In the genomic region with DNA sequence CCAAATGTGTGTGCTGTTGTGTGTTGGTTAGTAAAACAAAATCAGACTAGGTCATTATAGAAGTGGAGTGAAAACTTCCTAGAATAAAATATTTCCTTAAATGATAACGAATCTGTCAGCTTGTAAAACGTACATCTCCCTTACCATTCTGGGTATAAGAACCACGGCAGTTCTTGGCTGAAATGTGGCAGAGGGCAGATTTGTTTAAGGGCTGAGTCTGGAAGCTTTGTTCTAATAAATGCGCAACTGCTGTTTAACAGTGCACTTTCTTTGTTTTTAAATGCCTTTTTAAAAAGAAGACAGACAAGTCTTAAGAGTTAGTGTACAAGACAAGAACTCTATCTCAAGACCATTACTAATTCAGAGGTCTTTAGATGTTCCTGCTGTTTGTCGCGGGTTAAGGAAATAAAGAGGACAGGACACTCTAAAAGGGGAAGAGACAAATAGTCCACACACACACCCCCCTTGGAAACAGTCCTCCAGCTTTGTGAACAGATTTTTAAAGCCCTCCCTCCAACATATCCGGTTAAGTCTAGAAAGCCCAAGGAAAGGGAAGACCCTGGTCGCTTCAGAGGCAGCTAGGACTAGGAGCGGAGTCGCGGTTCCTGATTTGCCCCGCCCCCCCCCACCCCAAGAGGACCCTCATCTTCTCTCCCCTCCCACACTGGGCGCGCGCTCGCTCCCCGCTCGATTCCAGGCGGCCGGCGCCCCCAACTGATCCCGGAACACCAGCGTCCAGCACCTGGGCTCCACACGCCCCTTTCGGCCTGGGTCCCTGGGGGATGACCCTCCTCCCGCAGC, we compare ENCODE assay signal across 8 cellular contexts. TPM values are rescaled to one million over a fixed set of nuclear protein-coding genes. Genes with fewer than 3 reads are reported as not detected.
DNase-seq lines count a peak whose midpoint lies in the region; ATAC-seq, FAIRE-seq and TF ChIP-seq lines count a peak whose summit lies in the region.

No MANE protein-coding gene starts in this region.

- H3K79me2 ChIP-seq in KMS-11 (ENCODE audit: insufficient read depth, low read depth): peaks cover 39% of the 10 kb centered on the region; the same call in 1 of the 2 replicates
- peaks cover 55% of the 10 kb centered on the region for H3K79me2 ChIP-seq in SK-N-SH (ENCODE audit: insufficient read depth)
- H3K79me2 ChIP-seq in HepG2 (ENCODE audit: insufficient read depth, low read length): peaks cover 26% of the 10 kb centered on the region

- TF ChIP-seq EP300 in SK-N-SH (IDR thresholded peaks at IDR 0.05; ENCODE audit: borderline replicate concordance in 1 of 2, low read depth in 1 of 2, low read length in 1 of 2) (no peak), HepG2 (IDR thresholded peaks at IDR 0.05; ENCODE audit: low read depth in 2 of 2, low read length in 2 of 2) (no peak), HepG2 (CRISPR knock-in tag; IDR thresholded peaks at IDR 0.05; ENCODE audit: borderline replicate concordance) (no peak), suprapubic skin (IDR thresholded peaks at IDR 0.05) (no peak)

- H3K27ac ChIP-seq in KMS-11: peak overlapping the region; percentile 86
- peak overlapping the region; percentile 87 to 94 for H3K27ac ChIP-seq in SK-N-SH (ENCODE audit: low read depth in 2 of 2, low read length in 1 of 2)
- H3K27ac ChIP-seq in HepG2 (ENCODE audit: extremely low read length, insufficient read depth, low read length): peak overlapping the region; percentile 92
- peak overlapping the region; percentile 94 for H3K27ac ChIP-seq in suprapubic skin

- POLR2A ChIA-PET in SK-N-SH (lab: Yijun Ruan, JAX) (interaction anchor here (0.9 kb wide), 1 partner anchor 35 kb away, joined by 6 read pairs; a partner anchor contains a TSS), HepG2 (lab: Yijun Ruan, JAX) (interaction anchor here (0.8 to 2.1 kb wide), 10 partner anchors 8 to 208 kb away, joined by 3 to 9 read pairs (median 3); a partner anchor contains a TSS)

- TF ChIP-seq RAD21 in SK-N-SH (IDR thresholded peaks at IDR 0.05; ENCODE audit: low read length) (no peak), HepG2 (CRISPR knock-in tag; IDR thresholded peaks at IDR 0.05) (no peak)

- peaks cover 3% of the 10 kb centered on the region; the same call in 1 of the 2 replicates for H4K20me1 ChIP-seq in KMS-11 (ENCODE audit: insufficient read depth)
- H4K20me1 ChIP-seq in SK-N-SH (ENCODE audit: insufficient read depth): no peaks in the 10 kb centered on the region
- no peaks in the 10 kb centered on the region; the same call in 1 of the 2 replicates for H4K20me1 ChIP-seq in HepG2 (ENCODE audit: insufficient read depth, low read length)

- H3K36me3 ChIP-seq in KMS-11 (ENCODE audit: insufficient read depth) (no peaks in the 10 kb centered on the region), SK-N-SH (replicated peaks in 1 of 2; ENCODE audit: control insufficient read depth in 1 of 2, insufficient read depth in 2 of 2, low read length in 1 of 2) (peaks cover 20 to 45% of the 10 kb centered on the region in 2 experiments), HepG2 (replicated peaks in 1 of 2; ENCODE audit: control insufficient read depth in 1 of 2, insufficient read depth in 2 of 2, low read length in 2 of 2) (peaks cover 0 to 8% of the 10 kb centered on the region in 2 experiments; a peak in 1 of 5 replicates), suprapubic skin (peaks cover under 1% of the 10 kb centered on the region)

- no peaks in the 10 kb centered on the region for H3K27me3 ChIP-seq in KMS-11 (ENCODE audit: insufficient read depth, low read depth)
- H3K27me3 ChIP-seq in SK-N-SH (ENCODE audit: insufficient read depth): no peaks in the 10 kb centered on the region
- H3K27me3 ChIP-seq in HepG2 (ENCODE audit: control insufficient read depth in 1 of 2, insufficient read depth in 2 of 2, low read length in 2 of 2): no peaks in the 10 kb centered on the region
- no peaks in the 10 kb centered on the region for H3K27me3 ChIP-seq in suprapubic skin

- peaks cover 22% of the 10 kb centered on the region for H3F3A ChIP-seq in SK-N-SH (replicated peaks; ENCODE audit: insufficient read depth)

- H3K4me2 ChIP-seq in KMS-11 (peak overlapping the region; percentile 83), SK-N-SH (peak overlapping the region; percentile 74), HepG2 (ENCODE audit: low read depth, low read length) (peak overlapping the region; percentile 77)

- WGBS in SK-N-SH (ENCODE audit: low lambda C conversion rate): 3% methylated on average over 23 of the region's 26 CpGs
- WGBS in HepG2 (ENCODE audit: low lambda C conversion rate): 2% methylated on average over 8 of the region's 26 CpGs
- WGBS in suprapubic skin: 0% methylated on average over 18 of the region's 26 CpGs

- DNase-seq in DMS79 (lab: John Stamatoyannopoulos, UW) (peak; percentile 51), SK-N-SH (peak; percentile 79), dermis blood vessel endothelial cell (peak; percentile 69), HepG2 (ENCODE audit: low spot score) (peak; percentile 39), suprapubic skin (ENCODE audit: low spot score in 2 of 2) (no peak), amniotic stem cell (lab: John Stamatoyannopoulos, UW) (no peak)

- CTCF ChIA-PET in SK-N-SH (lab: Yijun Ruan, JAX): interaction anchor here (0.6 to 3.4 kb wide), 12 partner anchors 9 to 883 kb away, joined by 3 to 14 read pairs (median 6); no protein-coding TSS in a partner anchor
- CTCF ChIA-PET in HepG2 (lab: Yijun Ruan, JAX; ENCODE audit: low intra/inter-chr PET ratio, low total read pairs): no interaction called here

- H3K9me3 ChIP-seq in SK-N-SH: no peaks in the 10 kb centered on the region
- H3K9me3 ChIP-seq in HepG2 (ENCODE audit: low read length): no peaks in the 10 kb centered on the region
- no peaks in the 10 kb centered on the region for H3K9me3 ChIP-seq in suprapubic skin

- no peaks in the 10 kb centered on the region for H3K9me2 ChIP-seq in SK-N-SH

- intact Hi-C loops in HepG2 (cut with micrococcal nuclease; ENCODE audit: unreplicated experiment): loop anchor here (1.0 kb wide), 1 partner anchor 81 kb away; no protein-coding TSS in a partner anchor

- peak overlapping the region; percentile 81 for H3K9ac ChIP-seq in KMS-11
- H3K9ac ChIP-seq in SK-N-SH: peak overlapping the region; percentile 93
- H3K9ac ChIP-seq in HepG2 (ENCODE audit: insufficient read depth, low read depth, low read length): peak overlapping the region; percentile 89

- H3K4me3 ChIP-seq in KMS-11 (IDR thresholded peaks at IDR 0.05; ENCODE audit: insufficient read depth, low read depth, low read length): no peak overlapping the region
- peak overlapping the region; percentile 86 to 90 for H3K4me3 ChIP-seq in SK-N-SH (ENCODE audit: low read depth in 2 of 2, low read length in 1 of 2)
- H3K4me3 ChIP-seq in HepG2 (replicated peaks in 1 of 3; ENCODE audit: insufficient read depth in 1 of 3, low read depth in 2 of 3, low read length in 3 of 3): peak overlapping the region; percentile 89 to 99 (median 92)
- peak overlapping the region; percentile 96 for H3K4me3 ChIP-seq in suprapubic skin

- no peak for FAIRE-seq in HepG2 (lab: Jason Lieb, UNC)

- peaks cover 43% of the 10 kb centered on the region for H3K4me1 ChIP-seq in KMS-11 (ENCODE audit: low read depth, poor library complexity, severe bottlenecking)
- peaks cover 0 to 10% of the 10 kb centered on the region in 2 experiments; a peak in 3 of 4 replicates for H3K4me1 ChIP-seq in SK-N-SH (ENCODE audit: control insufficient read depth in 1 of 2, insufficient read depth in 2 of 2, low read depth in 1 of 2, low read length in 1 of 2)
- H3K4me1 ChIP-seq in HepG2 (ENCODE audit: insufficient read depth, low read length): peaks cover 28% of the 10 kb centered on the region
- peaks cover 41% of the 10 kb centered on the region for H3K4me1 ChIP-seq in suprapubic skin

- TF ChIP-seq POLR2A in HepG2 (IDR thresholded peaks at IDR 0.05; ENCODE audit: insufficient read depth in 1 of 2, low read depth in 2 of 2, low read length in 2 of 2): no peak
- no peak for TF ChIP-seq POLR2A in suprapubic skin (IDR thresholded peaks at IDR 0.05)

- BruUV-seq in HepG2 (replicated peaks; lab: Mats Ljungman, UMichigan): TSS peak; percentile 68

- in situ Hi-C loops in HepG2 (cut with HindIII; ENCODE audit: extremely low pct_ligation_motif_present, low pct_unique_long_range_greater_than_20kb): no loop called here

- TF ChIP-seq CTCF in KMS-11 (conservative IDR thresholded peaks at IDR 0.05; ENCODE audit: low read depth, low read length) (no peak), SK-N-SH (IDR thresholded peaks at IDR 0.05) (no peak), HepG2 (CRISPR knock-in tag; IDR thresholded peaks at IDR 0.05) (no peak; the same call in 1 of the 2 replicates), suprapubic skin (IDR thresholded peaks at IDR 0.05) (no peak)

- peak; percentile 18 for ATAC-seq in GM21515 (IDR thresholded peaks at IDR 0.05; ENCODE audit: unreplicated experiment)
- ATAC-seq in HepG2: peak; percentile 79

- H2AFZ ChIP-seq in KMS-11 (ENCODE audit: low read depth): peak overlapping the region; percentile 80
- H2AFZ ChIP-seq in SK-N-SH (ENCODE audit: low read depth): peak overlapping the region; percentile 69
- H2AFZ ChIP-seq in HepG2 (ENCODE audit: low read length): peak overlapping the region; percentile 46

RNA-seq across cellular contexts. Expression of a gene that starts 0.6 kb away (rescaled TPM):
- polyA plus RNA-seq in SK-N-SH (2012; rRNA removed) (8.9 and 12.0 TPM in 2 replicates), HepG2 (2011; rRNA removed) (7.3 and 9.3 TPM in 2 replicates)
- polyA plus RNA-seq in SK-N-SH (2012; cell fraction: cytosol; rRNA removed): 10.0 and 10.2 TPM in 2 replicates
- 15.1 and 22.2 TPM in 2 replicates for polyA plus RNA-seq in SK-N-SH (2012; cell fraction: nucleus; rRNA removed)
- total RNA-seq in dermis blood vessel endothelial cell (16.8 and 23.7 TPM in 2 replicates), HepG2 (2016; rRNA removed; fragmentation: Illumina TruSeq; extraction: Trizol) (8.7 and 15.4 TPM in 2 replicates), suprapubic skin (10 to 100 TPM; 21.2 to 48.5 (median 25.5) TPM)
- 5.2 and 5.9 TPM in 2 replicates for total RNA-seq in HepG2 (2016; cell fraction: cytosol; rRNA removed; fragmentation: Illumina TruSeq; extraction: Trizol; ENCODE audit: low read depth)
- 7.4 and 13.5 TPM in 2 replicates for total RNA-seq in HepG2 (2016; cell fraction: insoluble cytoplasmic fraction; rRNA removed; fragmentation: Illumina TruSeq; extraction: Trizol)
- total RNA-seq in HepG2 (2016; cell fraction: membrane; rRNA removed; fragmentation: Illumina TruSeq; extraction: Trizol): 5.7 and 6.1 TPM in 2 replicates
- total RNA-seq in HepG2 (2016; cell fraction: nucleus; rRNA removed; fragmentation: Illumina TruSeq; extraction: Trizol): 13.0 and 13.2 TPM in 2 replicates
- 4.3 and 6.2 TPM in 2 replicates for polyA plus RNA-seq in HepG2 (2011; cell fraction: cytosol; rRNA removed)
- polyA plus RNA-seq in HepG2 (2011; cell fraction: nucleus; rRNA removed): 10.9 and 12.4 TPM in 2 replicates
- polyA plus RNA-seq in HepG2 (2012): 8.9 and 10.7 TPM in 2 replicates
- 0.62 and 0.75 TPM in 2 replicates for polyA plus RNA-seq in HepG2 (2016; cell fraction: cytosol; fragmentation: Illumina TruSeq; extraction: Trizol; ENCODE audit: low read depth)
- 10.1 and 12.7 TPM in 2 replicates for polyA plus RNA-seq in HepG2 (2016; cell fraction: insoluble cytoplasmic fraction; fragmentation: Illumina TruSeq; extraction: Trizol; ENCODE audit: low read depth)
- polyA plus RNA-seq in HepG2 (2016; cell fraction: membrane; fragmentation: Illumina TruSeq; extraction: Trizol; ENCODE audit: low read depth): 1.2 and 1.5 TPM in 2 replicates
- polyA plus RNA-seq in HepG2 (2016; cell fraction: nucleus; fragmentation: Illumina TruSeq; extraction: Trizol; ENCODE audit: insufficient read depth, low read depth): 17.1 TPM in 2 replicates
- polyA minus RNA-seq in HepG2 (2011; rRNA and poly(A)+ RNA removed; ENCODE audit: low replicate concordance): 32.6 and 35.9 TPM in 2 replicates
- 12.0 and 15.9 TPM in 2 replicates for polyA minus RNA-seq in HepG2 (2011; cell fraction: cytosol; rRNA and poly(A)+ RNA removed)
- 30.4 and 35.7 TPM in 2 replicates for polyA minus RNA-seq in HepG2 (2011; cell fraction: nucleus; rRNA and poly(A)+ RNA removed)

RNA-seq across cellular contexts. Expression of a gene that starts 34.7 kb away (rescaled TPM):
- polyA plus RNA-seq in SK-N-SH (2012; rRNA removed) (7.3 and 9.5 TPM in 2 replicates), HepG2 (2011; rRNA removed) (6.8 and 8.9 TPM in 2 replicates)
- polyA plus RNA-seq in SK-N-SH (2012; cell fraction: cytosol; rRNA removed): 7.8 and 9.5 TPM in 2 replicates
- polyA plus RNA-seq in SK-N-SH (2012; cell fraction: nucleus; rRNA removed): 8.8 and 20.1 TPM in 2 replicates
- total RNA-seq in dermis blood vessel endothelial cell (40.0 and 41.0 TPM in 2 replicates), HepG2 (2016; rRNA removed; fragmentation: Illumina TruSeq; extraction: Trizol) (36.1 and 41.4 TPM in 2 replicates), suprapubic skin (10 to 100 TPM; 15.6 to 21.7 (median 18.6) TPM)
- total RNA-seq in HepG2 (2016; cell fraction: cytosol; rRNA removed; fragmentation: Illumina TruSeq; extraction: Trizol; ENCODE audit: low read depth): 3.2 and 3.8 TPM in 2 replicates
- total RNA-seq in HepG2 (2016; cell fraction: insoluble cytoplasmic fraction; rRNA removed; fragmentation: Illumina TruSeq; extraction: Trizol): 32.4 and 35.5 TPM in 2 replicates
- 7.0 and 8.2 TPM in 2 replicates for total RNA-seq in HepG2 (2016; cell fraction: membrane; rRNA removed; fragmentation: Illumina TruSeq; extraction: Trizol)
- 28.1 and 32.8 TPM in 2 replicates for total RNA-seq in HepG2 (2016; cell fraction: nucleus; rRNA removed; fragmentation: Illumina TruSeq; extraction: Trizol)
- 3.8 and 4.9 TPM in 2 replicates for polyA plus RNA-seq in HepG2 (2011; cell fraction: cytosol; rRNA removed)
- polyA plus RNA-seq in HepG2 (2011; cell fraction: nucleus; rRNA removed): 10.2 and 15.6 TPM in 2 replicates
- 9.8 and 12.1 TPM in 2 replicates for polyA plus RNA-seq in HepG2 (2012)
- 1.5 TPM in 2 replicates for polyA plus RNA-seq in HepG2 (2016; cell fraction: cytosol; fragmentation: Illumina TruSeq; extraction: Trizol; ENCODE audit: low read depth)
- 26.1 and 28.9 TPM in 2 replicates for polyA plus RNA-seq in HepG2 (2016; cell fraction: insoluble cytoplasmic fraction; fragmentation: Illumina TruSeq; extraction: Trizol; ENCODE audit: low read depth)
- polyA plus RNA-seq in HepG2 (2016; cell fraction: membrane; fragmentation: Illumina TruSeq; extraction: Trizol; ENCODE audit: low read depth): 3.2 and 3.6 TPM in 2 replicates
- polyA plus RNA-seq in HepG2 (2016; cell fraction: nucleus; fragmentation: Illumina TruSeq; extraction: Trizol; ENCODE audit: insufficient read depth, low read depth): 32.6 and 38.8 TPM in 2 replicates
- polyA minus RNA-seq in HepG2 (2011; rRNA and poly(A)+ RNA removed; ENCODE audit: low replicate concordance): 11.5 and 16.2 TPM in 2 replicates
- polyA minus RNA-seq in HepG2 (2011; cell fraction: cytosol; rRNA and poly(A)+ RNA removed): 6.5 and 8.3 TPM in 2 replicates
- 35.7 and 37.2 TPM in 2 replicates for polyA minus RNA-seq in HepG2 (2011; cell fraction: nucleus; rRNA and poly(A)+ RNA removed)

Comparison
In these comparisons a context has a peak if more than half of its experiments do, and no peak if none do; other contexts are left out.
1. DNase-seq: peak in DMS79 (single experiment), SK-N-SH (single experiment), dermis blood vessel endothelial cell (single experiment) and HepG2 (single experiment); none in suprapubic skin (0 of 2) and amniotic stem cell (single experiment).
2. Peak in every context shown above with its lines, with median percentiles within 50 percentile points of each other: H2AFZ ChIP-seq, H3K27ac ChIP-seq, H3K4me2 ChIP-seq and H3K9ac ChIP-seq.